1 cellular context compared by ENCODE assay signal in the genomic region with DNA sequence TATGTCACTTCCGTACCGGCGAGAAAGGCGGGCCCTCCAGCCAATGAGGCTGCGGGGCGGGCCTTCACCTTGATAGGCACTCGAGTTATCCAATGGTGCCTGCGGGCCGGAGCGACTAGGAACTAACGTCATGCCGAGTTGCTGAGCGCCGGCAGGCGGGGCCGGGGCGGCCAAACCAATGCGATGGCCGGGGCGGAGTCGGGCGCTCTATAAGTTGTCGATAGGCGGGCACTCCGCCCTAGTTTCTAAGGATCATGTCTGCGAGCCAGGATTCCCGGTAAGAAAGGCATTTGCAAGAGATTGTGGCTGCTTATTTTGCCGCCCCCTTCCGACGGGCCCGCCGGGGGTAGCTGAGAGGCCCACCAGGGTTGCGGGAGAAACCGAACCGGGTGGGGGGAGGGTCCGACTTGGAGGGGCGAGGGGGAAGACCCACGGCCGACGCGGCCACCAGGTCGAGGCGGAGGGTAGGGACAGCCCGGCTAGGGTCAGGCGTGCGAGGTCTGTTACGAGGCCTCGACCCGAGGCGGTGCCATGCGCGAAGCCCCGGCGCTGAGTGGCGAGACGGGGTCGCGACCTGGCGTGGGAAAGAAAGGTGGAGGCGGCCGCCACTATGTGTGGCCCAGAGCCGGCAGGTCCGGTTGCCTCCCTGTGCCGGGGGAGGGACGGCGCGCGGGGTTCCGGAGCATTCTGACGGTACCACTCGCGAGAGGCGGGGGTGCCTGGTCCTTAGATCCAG.
TF ChIP-seq lines count a peak whose summit lies in the region.

No MANE protein-coding gene starts in this region.

TF ChIP-seq in K562, 482 proteins besides CTCF, POLR2A, EP300 and RAD21 (continued from another document and continues in another):
- TF ChIP-seq ARID3A (IDR thresholded peaks at IDR 0.05; ENCODE audit: borderline replicate concordance, low read depth, low read length) = peak; percentile 55; the same call in 1 of the 2 replicates
- TF ChIP-seq ZFX (CRISPR knock-in tag; IDR thresholded peaks at IDR 0.05) = peak; percentile 60
- TF ChIP-seq ZNF280B (CRISPR knock-in tag; IDR thresholded peaks at IDR 0.05) = no peak
- TF ChIP-seq CTCFL (IDR thresholded peaks at IDR 0.05; ENCODE audit: borderline replicate concordance, insufficient read depth, low read depth, low read length, poor library complexity, severe bottlenecking) = no peak
- no peak for TF ChIP-seq ZSCAN29 (IDR thresholded peaks at IDR 0.05)
- 0 out of 2 replicates have a peak, but pooled peaks have one; percentile 45 for TF ChIP-seq SAFB (IDR thresholded peaks at IDR 0.05; ENCODE audit: borderline replicate concordance, low read depth, low read length)
- no peak for TF ChIP-seq SIX5 (IDR thresholded peaks at IDR 0.05; ENCODE audit: borderline replicate concordance in 1 of 2, insufficient read depth in 1 of 2, low read depth in 1 of 2, low read length in 2 of 2)
- TF ChIP-seq NCOA6 (IDR thresholded peaks at IDR 0.05) = no peak
- TF ChIP-seq DNMT1 (IDR thresholded peaks at IDR 0.05) = no peak
- TF ChIP-seq ZNF124 (CRISPR knock-in tag; IDR thresholded peaks at IDR 0.05) = no peak
- no peak for TF ChIP-seq RHOXF2B (CRISPR knock-in tag; conservative IDR thresholded peaks at IDR 0.05)
- peak; percentile 75; the same call in 1 of the 2 replicates for TF ChIP-seq GTF2E2 (tag; IDR thresholded peaks at IDR 0.05)
- TF ChIP-seq TEAD4 (IDR thresholded peaks at IDR 0.05; ENCODE audit: low read length) = no peak
- TF ChIP-seq TEAD4 (CRISPR knock-in tag; IDR thresholded peaks at IDR 0.05; ENCODE audit: borderline replicate concordance) = no peak
- peak; percentile 95 for TF ChIP-seq CEBPZ (IDR thresholded peaks at IDR 0.05; ENCODE audit: borderline replicate concordance, low read depth, low read length)
- TF ChIP-seq, protein P1, sequence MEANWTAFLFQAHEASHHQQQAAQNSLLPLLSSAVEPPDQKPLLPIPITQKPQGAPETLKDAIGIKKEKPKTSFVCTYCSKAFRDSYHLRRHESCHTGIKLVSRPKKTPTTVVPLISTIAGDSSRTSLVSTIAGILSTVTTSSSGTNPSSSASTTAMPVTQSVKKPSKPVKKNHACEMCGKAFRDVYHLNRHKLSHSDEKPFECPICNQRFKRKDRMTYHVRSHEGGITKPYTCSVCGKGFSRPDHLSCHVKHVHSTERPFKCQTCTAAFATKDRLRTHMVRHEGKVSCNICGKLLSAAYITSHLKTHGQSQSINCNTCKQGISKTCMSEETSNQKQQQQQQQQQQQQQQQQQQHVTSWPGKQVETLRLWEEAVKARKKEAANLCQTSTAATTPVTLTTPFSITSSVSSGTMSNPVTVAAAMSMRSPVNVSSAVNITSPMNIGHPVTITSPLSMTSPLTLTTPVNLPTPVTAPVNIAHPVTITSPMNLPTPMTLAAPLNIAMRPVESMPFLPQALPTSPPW (CRISPR knock-in tag; IDR thresholded peaks at IDR 0.05) = peak; percentile 52; the same call in 1 of the 2 replicates
- TF ChIP-seq GATAD2A (IDR thresholded peaks at IDR 0.05) = no peak
- TF ChIP-seq POLR2H (tag; IDR thresholded peaks at IDR 0.05; ENCODE audit: low read depth) = peak; percentile 97
- peak; percentile 96 for TF ChIP-seq GABPB1 (CRISPR knock-in tag; IDR thresholded peaks at IDR 0.05)
- TF ChIP-seq SMAD4 (CRISPR knock-in tag; conservative IDR thresholded peaks at IDR 0.05) = no peak
- no peak; the same call in 1 of the 2 replicates for TF ChIP-seq ILF3 (IDR thresholded peaks at IDR 0.05; ENCODE audit: borderline replicate concordance)
- no peak for TF ChIP-seq NR4A1 (CRISPR knock-in tag; IDR thresholded peaks at IDR 0.05)
- no peak for TF ChIP-seq NR4A1 (tag; IDR thresholded peaks at IDR 0.05)
- TF ChIP-seq IRF9 (tag; IDR thresholded peaks at IDR 0.05) = no peak
- TF ChIP-seq ZBTB40 (IDR thresholded peaks at IDR 0.05) = peak; percentile 92
- no peak for TF ChIP-seq ZBTB40 (CRISPR knock-in tag; IDR thresholded peaks at IDR 0.05)
- TF ChIP-seq ZNF217 (CRISPR knock-in tag; IDR thresholded peaks at IDR 0.05) = no peak
- peak; percentile 77 for TF ChIP-seq PHF8 (IDR thresholded peaks at IDR 0.05; ENCODE audit: borderline replicate concordance, low read length)
- TF ChIP-seq PCBP2 (IDR thresholded peaks at IDR 0.05; ENCODE audit: low read depth, low read length, poor library complexity, severe bottlenecking) = peak; percentile 58
- peak; percentile 67 for TF ChIP-seq EWSR1 (IDR thresholded peaks at IDR 0.05; ENCODE audit: borderline replicate concordance, low read depth, partially characterized antibody)
- peak; percentile 38 for TF ChIP-seq SRSF7 (optimal IDR thresholded peaks at IDR 0.05; ENCODE audit: low read depth, low read length)
- TF ChIP-seq RBM14 (IDR thresholded peaks at IDR 0.05; ENCODE audit: borderline replicate concordance, insufficient read depth, low read depth, low read length) = peak; percentile 99; the same call in 1 of the 2 replicates
- no peak for TF ChIP-seq MYC (IDR thresholded peaks at IDR 0.05; ENCODE audit: low read depth, low read length)
- TF ChIP-seq MYC (CRISPR knock-in tag; IDR thresholded peaks at IDR 0.05; ENCODE audit: borderline replicate concordance, low read depth) = 0 out of 2 replicates have a peak, but pooled peaks have one; percentile 11
- TF ChIP-seq HNRNPL (IDR thresholded peaks at IDR 0.05; ENCODE audit: low read depth, low read length) = peak; percentile 81; the same call in 1 of the 2 replicates
